ENCODE assay signal across 9 cellular contexts in genomic region chr16:66752379-66752778, GRCh38. TPM values are rescaled to one million over a fixed set of nuclear protein-coding genes. Genes with fewer than 3 reads are reported as not detected.
A peak's percentile ranks its signal among the peaks of the same experiment; 100 is the strongest.
DNase-seq lines count a peak whose midpoint lies in the region; ATAC-seq, FAIRE-seq and TF ChIP-seq lines count a peak whose summit lies in the region.
"Had no signal": no experiment of that assay in that cellular context is flagged by ENCODE, and none has a peak within 500 bp of the region (broad histone marks: within the 10 kb centered on the region; RNA-seq: fewer than 3 reads in every experiment).

No MANE protein-coding gene starts in this region.

- CTCF ChIA-PET in activated naive CD4-positive, alpha-beta T cell treated with anti-CD3 and anti-CD28 coated beads for 36 hours (lab: Charles Lee), result interaction anchor here (0.6 to 3.0 kb wide), 22 partner anchors 9 to 344 kb away, joined by 3 to 22 read pairs (median 5); partner anchors contain the start of genes CMTM4, NAE1 and PDP2

- peaks cover 3% of the 10 kb centered on the region for H3K27me3 Mint-ChIP-seq in activated naive CD4-positive, alpha-beta T cell treated with anti-CD3 and anti-CD28 coated beads for 36 hours (ENCODE audit: low read depth)
- peaks cover 8% of the 10 kb centered on the region for H3K27me3 Mint-ChIP-seq in activated T-helper 17 cell treated with anti-CD3 and anti-CD28 coated beads, Interleukin-2, amount 50 U/mL, for 72 hours

- TF ChIP-seq CTCF in lung (IDR thresholded peaks at IDR 0.05; ENCODE audit: control extremely low read depth, extremely low read depth), result no peak
- TF ChIP-seq CTCF in tibial nerve (IDR thresholded peaks at IDR 0.05), result no peak
- TF ChIP-seq CTCF in pancreas (IDR thresholded peaks at IDR 0.05), result no peak
- TF ChIP-seq CTCF in testis (IDR thresholded peaks at IDR 0.05), result no peak

- H3K27me3 ChIP-seq in lung (ENCODE audit: control insufficient read depth, insufficient read depth), result no peaks in the 10 kb centered on the region
- H3K27me3 ChIP-seq in tibial nerve, result no peaks in the 10 kb centered on the region
- H3K27me3 ChIP-seq in pancreas, result no peaks in the 10 kb centered on the region
- H3K27me3 ChIP-seq in testis, result no peaks in the 10 kb centered on the region

- peaks cover 7% of the 10 kb centered on the region for H3K36me3 Mint-ChIP-seq in activated naive CD4-positive, alpha-beta T cell treated with anti-CD3 and anti-CD28 coated beads for 36 hours (ENCODE audit: low read depth)
- peaks cover 33% of the 10 kb centered on the region for H3K36me3 Mint-ChIP-seq in activated T-helper 17 cell treated with anti-CD3 and anti-CD28 coated beads, Interleukin-2, amount 50 U/mL, for 72 hours (ENCODE audit: low read depth)

- H3K4me3 Mint-ChIP-seq in activated naive CD4-positive, alpha-beta T cell treated with anti-CD3 and anti-CD28 coated beads for 36 hours, result peak overlapping the region; percentile 88
- peak overlapping the region; percentile 90 for H3K4me3 Mint-ChIP-seq in activated T-helper 17 cell treated with anti-CD3 and anti-CD28 coated beads, Interleukin-2, amount 50 U/mL, for 72 hours

- H3K27ac ChIP-seq in lung (ENCODE audit: low read depth in 1 of 2, low read length in 1 of 2) (peak overlapping the region in 1 of 2 donors; percentile 99), tibial nerve (peak overlapping the region in 3 of 4 donors; percentile 95 to 98 (median 96)), pancreas (no peak overlapping the region), testis (no peak overlapping the region)

- H3K27ac Mint-ChIP-seq in activated naive CD4-positive, alpha-beta T cell treated with anti-CD3 and anti-CD28 coated beads for 36 hours, result peak overlapping the region; percentile 59
- peak overlapping the region; percentile 79 for H3K27ac Mint-ChIP-seq in activated T-helper 17 cell treated with anti-CD3 and anti-CD28 coated beads, Interleukin-2, amount 50 U/mL, for 72 hours

- no peak for DNase-seq in activated naive CD4-positive, alpha-beta T cell treated with anti-CD3 and anti-CD28 coated beads for 36 hours
- no peak for DNase-seq in activated naive CD4-positive, alpha-beta T cell treated with Interleukin-2 at 50 U/mL for 16 hours
- DNase-seq in lung (ENCODE audit: low spot score), result peak; percentile 35
- DNase-seq in tibial nerve (ENCODE audit: low spot score in 2 of 2), result no peak
- no peak for DNase-seq in NCI-H345 (lab: John Stamatoyannopoulos, UW)
- DNase-seq in pancreas, result no peak
- no peak for DNase-seq in testis

- H3K9me3 Mint-ChIP-seq in activated naive CD4-positive, alpha-beta T cell treated with anti-CD3 and anti-CD28 coated beads for 36 hours, result no peaks in the 10 kb centered on the region
- no peaks in the 10 kb centered on the region for H3K9me3 Mint-ChIP-seq in activated T-helper 17 cell treated with anti-CD3 and anti-CD28 coated beads, Interleukin-2, amount 50 U/mL, for 72 hours

- no peak for ATAC-seq in activated T-helper 17 cell treated with anti-CD3 and anti-CD28 coated beads, Interleukin-2, amount 50 U/mL, for 72 hours (replicated peaks)
- ATAC-seq in lung (ENCODE audit: insufficient read depth, low FRiP score) (peak; percentile 21), pancreas (no peak)

- peaks cover 29% of the 10 kb centered on the region for H3K4me1 Mint-ChIP-seq in activated naive CD4-positive, alpha-beta T cell treated with anti-CD3 and anti-CD28 coated beads for 36 hours (ENCODE audit: low read depth)
- peaks cover 27% of the 10 kb centered on the region for H3K4me1 Mint-ChIP-seq in activated T-helper 17 cell treated with anti-CD3 and anti-CD28 coated beads, Interleukin-2, amount 50 U/mL, for 72 hours

- H3K4me1 ChIP-seq in lung (ENCODE audit: control insufficient read depth in 2 of 2, insufficient read depth in 2 of 2, low read length in 2 of 2) (peaks cover 7 to 8% of the 10 kb centered on the region in 2 donors), tibial nerve (peaks cover 0 to 45% (median 20%) of the 10 kb centered on the region in 4 donors), pancreas (peaks cover 0 to 18% (median 7%) of the 10 kb centered on the region in 3 donors), testis (peaks cover 9% of the 10 kb centered on the region)

- H3K36me3 ChIP-seq in lung (ENCODE audit: control insufficient read depth in 2 of 2, insufficient read depth in 2 of 2, low read length in 2 of 2), result peaks cover 8% of the 10 kb centered on the region in 2 donors
- H3K36me3 ChIP-seq in tibial nerve, result peaks cover 0 to 19% (median 6%) of the 10 kb centered on the region in 3 donors
- H3K36me3 ChIP-seq in pancreas, result no peaks in the 10 kb centered on the region
- no peaks in the 10 kb centered on the region for H3K36me3 ChIP-seq in testis (ENCODE audit: low read depth, missing control alignments)

- TF ChIP-seq EP300 in tibial nerve (IDR thresholded peaks at IDR 0.05), result no peak

- no peaks in the 10 kb centered on the region for H3K9me3 ChIP-seq in lung (ENCODE audit: control insufficient read depth in 2 of 2, insufficient read depth in 1 of 2, low read length in 1 of 2)
- no peaks in the 10 kb centered on the region for H3K9me3 ChIP-seq in tibial nerve
- no peaks in the 10 kb centered on the region for H3K9me3 ChIP-seq in pancreas
- H3K9me3 ChIP-seq in testis, result no peaks in the 10 kb centered on the region

- H3K4me3 ChIP-seq in lung (no peak overlapping the region), tibial nerve (no peak overlapping the region), pancreas (peak overlapping the region in 1 of 4 donors; percentile 97), testis (no peak overlapping the region)

- intact Hi-C loops in activated naive CD4-positive, alpha-beta T cell treated with anti-CD3 and anti-CD28 coated beads for 36 hours (cut with micrococcal nuclease), result loop anchor here (5.0 kb wide), 1 partner anchor 55 kb away; the partner anchor contains the start of gene CMTM4
- intact Hi-C loops in pancreas (cut with DNase I), result no loop called here
- intact Hi-C loops in testis (cut with DNase I; ENCODE audit: low total_unique reads), result no loop called here

- no peak for TF ChIP-seq POLR2A in tibial nerve (IDR thresholded peaks at IDR 0.05)
- TF ChIP-seq POLR2A in testis (IDR thresholded peaks at IDR 0.05), result no peak

- 55 to 72% methylated on average over 6 of the region's 6 CpGs for WGBS in lung, 2 donors
- 61 to 81% methylated on average over 6 of the region's 6 CpGs for WGBS in tibial nerve, 2 donors
- WGBS in pancreas, 2 donors, result 74 to 81% methylated on average over 6 of the region's 6 CpGs
- 65 to 72% methylated on average over 6 of the region's 6 CpGs for WGBS in testis, 2 donors

- no peak for FAIRE-seq in pancreas (lab: Jason Lieb, UNC)

RNA-seq across cellular contexts. Expression of gene DYNC1LI2, which starts 1.0 kb away (rescaled TPM):
- total RNA-seq in activated naive CD4-positive, alpha-beta T cell treated with anti-CD3 and anti-CD28 coated beads for 36 hours, result 10 to 100 TPM; 30.8 to 31.0 TPM
- 10 to 100 TPM; 61.0 to 67.3 TPM for total RNA-seq in activated T-helper 17 cell treated with anti-CD3 and anti-CD28 coated beads, Interleukin-2, amount 50 U/mL, for 72 hours
- 100 to 1,000 TPM; 140 to 147 TPM for total RNA-seq in lung
- polyA plus RNA-seq in lung, result 10 to 100 TPM; 40.7 to 48.8 TPM
- 100 to 1,000 TPM; 248 to 363 (median 266) TPM for total RNA-seq in tibial nerve
- total RNA-seq in pancreas, result 10 to 100 TPM; 53.0 to 83.0 (median 68.1) TPM
- polyA plus RNA-seq in pancreas, result 10 to 100 TPM; 44.4 to 57.7 TPM
- 100 to 1,000 TPM; 132 to 145 TPM for total RNA-seq in testis
- polyA plus RNA-seq in testis (ENCODE audit: insufficient read depth, low read depth, low replicate concordance), result 89.0 TPM

RNA-seq across cellular contexts. Expression of gene TERB1, which starts 49.0 kb away (rescaled TPM):
- not detected for total RNA-seq in activated naive CD4-positive, alpha-beta T cell treated with anti-CD3 and anti-CD28 coated beads for 36 hours
- total RNA-seq in activated T-helper 17 cell treated with anti-CD3 and anti-CD28 coated beads, Interleukin-2, amount 50 U/mL, for 72 hours, result under 1 TPM; 0.13 to 0.34 TPM
- total RNA-seq in lung, result not detected
- not detected for polyA plus RNA-seq in lung
- total RNA-seq in tibial nerve, result not detected
- total RNA-seq in pancreas, result not detected
- not detected for polyA plus RNA-seq in pancreas
- 10 to 100 TPM; 12.1 to 30.6 TPM for total RNA-seq in testis
- polyA plus RNA-seq in testis (ENCODE audit: insufficient read depth, low read depth, low replicate concordance), result 13.3 TPM
- total RNA-seq: LHCN-M2 had no signal

RNA-seq across cellular contexts. Expression of gene CMTM4, which starts 55.8 kb away (rescaled TPM):
- 1 to 10 TPM; 4.6 to 4.7 TPM for total RNA-seq in activated naive CD4-positive, alpha-beta T cell treated with anti-CD3 and anti-CD28 coated beads for 36 hours
- total RNA-seq in activated T-helper 17 cell treated with anti-CD3 and anti-CD28 coated beads, Interleukin-2, amount 50 U/mL, for 72 hours, result 1 to 10 TPM; 2.0 to 3.2 TPM
- total RNA-seq in lung (10 to 100 TPM; 38.0 to 78.0 TPM), tibial nerve (10 to 100 TPM; 14.2 to 22.7 (median 19.6) TPM), pancreas (10 to 100 TPM; 31.7 to 43.5 (median 38.8) TPM), testis (10 to 100 TPM; 50.9 to 59.2 TPM)
- polyA plus RNA-seq in lung (10 to 100 TPM; 24.3 to 26.1 TPM), pancreas (10 to 100 TPM; 14.9 to 18.4 TPM), testis (ENCODE audit: insufficient read depth, low read depth, low replicate concordance) (22.2 TPM)

Comparison
In these comparisons a context has a peak if more than half of its experiments do, and no peak if none do; other contexts are left out.
1. H3K27ac ChIP-seq: peak in tibial nerve (3 of 4); none in pancreas (0 of 4) and testis (0 of 2).
2. RNA of gene TERB1, which starts 49.0 kb away (total RNA-seq): 12.1 to 30.6 TPM in testis; 0.13 to 0.34 TPM in activated T-helper 17 cell treated with anti-CD3 and anti-CD28 coated beads, Interleukin-2, amount 50 U/mL, for 72 hours, not detected in activated naive CD4-positive, alpha-beta T cell treated with anti-CD3 and anti-CD28 coated beads for 36 hours, not detected in pancreas, not detected in lung and not detected in tibial nerve; every median in the first group is over 4 times any median in the second.